In the genomic region with DNA sequence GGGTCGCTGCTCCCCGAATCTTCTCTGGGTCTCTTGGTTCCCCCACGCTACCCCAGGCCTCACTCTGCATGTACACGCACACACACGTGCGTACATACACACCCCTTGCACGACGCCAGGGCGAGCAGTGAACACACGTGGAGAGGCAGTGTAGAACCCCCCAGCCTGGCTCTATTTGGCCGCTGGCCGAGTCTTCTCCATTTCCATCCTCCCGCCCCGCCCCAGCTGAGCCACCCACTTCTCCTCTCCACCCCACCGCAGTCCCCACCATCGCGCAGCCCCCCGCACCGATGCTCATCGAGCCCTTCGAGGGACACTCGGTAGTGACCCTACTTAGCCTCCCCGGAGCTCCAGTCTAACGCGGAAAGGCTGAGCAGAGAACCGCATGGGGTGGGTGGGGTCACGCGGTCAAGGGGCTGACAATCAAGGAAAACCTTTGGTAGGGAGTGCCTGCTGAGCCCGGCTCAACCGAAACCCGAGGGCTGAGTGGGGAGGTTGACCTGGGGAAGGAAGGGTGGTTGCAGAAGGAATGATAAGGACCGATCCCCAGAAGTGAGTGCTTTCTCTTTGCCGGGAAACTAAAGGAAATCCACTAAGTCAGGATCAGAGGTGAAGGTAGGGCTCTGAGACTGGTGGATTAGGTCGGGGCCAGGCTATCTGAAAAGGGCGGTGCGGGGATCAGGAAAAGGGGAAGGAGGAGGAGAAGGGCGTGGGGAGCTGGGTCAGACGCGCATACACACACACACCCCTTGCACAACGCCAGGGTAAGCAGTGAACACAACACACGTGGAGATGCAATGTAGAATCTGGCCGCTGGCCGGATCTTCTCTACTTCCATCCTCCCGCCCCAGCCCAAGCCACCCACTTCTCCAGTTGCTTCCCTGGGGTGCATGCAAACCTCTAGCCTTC, we compare ENCODE assay signal across 1 cellular context.
TF ChIP-seq lines count a peak whose summit lies in the region.

No MANE protein-coding gene starts in this region.

TF ChIP-seq in IMR-90, 13 proteins besides CTCF, POLR2A, EP300 and RAD21 (continued from another document):
- TF ChIP-seq ELK1 (IDR thresholded peaks at IDR 0.05; ENCODE audit: borderline replicate concordance, low read depth, low read length): no peak
- TF ChIP-seq MXI1 (IDR thresholded peaks at IDR 0.05; ENCODE audit: borderline replicate concordance, low read depth, low read length): no peak
- TF ChIP-seq BHLHE40 (IDR thresholded peaks at IDR 0.05; ENCODE audit: low read depth, low read length): no peak
- peak; percentile 72 for TF ChIP-seq CEBPB (IDR thresholded peaks at IDR 0.05; ENCODE audit: low read depth, low read length)
- no peak for TF ChIP-seq MAZ (IDR thresholded peaks at IDR 0.05; ENCODE audit: borderline replicate concordance, low read depth, low read length)
TF ChIP-seq in IMR-90: peak in this region for 1.
